In genomic region chr4:7256989-7257810, GRCh38 we compare ENCODE assay signal across 19 cellular contexts.
DNase-seq lines count a peak whose midpoint lies in the region; ATAC-seq, FAIRE-seq and TF ChIP-seq lines count a peak whose summit lies in the region.
"Had no signal": no experiment of that assay in that cellular context is flagged by ENCODE, and none has a peak within 500 bp of the region (broad histone marks: within the 10 kb centered on the region; RNA-seq: fewer than 3 reads in every experiment).

No MANE protein-coding gene starts in this region.

- DNase-seq in Karpas-422, result no peak
- peak; percentile 57 for DNase-seq in kidney
- DNase-seq in tibial nerve (ENCODE audit: low spot score in 2 of 2), result peak; percentile 81 to 84
- no peak for DNase-seq in stimulated activated CD4-positive, alpha-beta T cell treated with anti-CD3 and anti-CD28 coated beads, Interleukin-4, amount 100 ng/mL, for 1 hour
- no peak for DNase-seq in stimulated activated CD4-positive, alpha-beta T cell treated with anti-CD3 and anti-CD28 coated beads, Interleukin-2, amount 100 ng/mL, for 48 hours
- DNase-seq: activated CD4-positive, CD25-positive, alpha-beta regulatory T cell treated with anti-CD3 and anti-CD28 coated beads, Interleukin-2, amount 50 U/mL, for 72 hours; activated effector memory CD4-positive, alpha-beta T cell treated with Interleukin-2 at 50 U/mL for 16 hours; amniotic stem cell; DMS79 treated with DMSO at 0.1 percent for 48 hours; MV-4-11; NCI-H2107 had no signal

- 48 to 62% methylated on average over 15 to 17 of the region's 17 CpGs for WGBS in tibial nerve, 2 donors

- no peak for TF ChIP-seq CTCF in brain (conservative IDR thresholded peaks at IDR 0.05)
- TF ChIP-seq CTCF in kidney (IDR thresholded peaks at IDR 0.05; ENCODE audit: borderline replicate concordance, extremely low read depth, insufficient read depth), result no peak
- TF ChIP-seq CTCF in tibial nerve (IDR thresholded peaks at IDR 0.05), result no peak

- peak overlapping the region; percentile 64 for H3K4me3 ChIP-seq in Karpas-422 (ENCODE audit: low read length)
- no peak overlapping the region for H3K4me3 ChIP-seq in kidney (ENCODE audit: low read length in 2 of 2)
- H3K4me3 ChIP-seq in tibial nerve, result no peak overlapping the region
- H3K4me3 ChIP-seq: coronary artery, skin epidermis had no signal

- ATAC-seq in HG03432 (IDR thresholded peaks at IDR 0.05; ENCODE audit: unreplicated experiment), result no peak

- H3K4me1 ChIP-seq in Karpas-422 (ENCODE audit: low read length), result peaks cover 58% of the 10 kb centered on the region
- no peaks in the 10 kb centered on the region for H3K4me1 ChIP-seq in kidney (ENCODE audit: control insufficient read depth in 1 of 2, insufficient read depth in 1 of 2, low read depth in 1 of 2, low read length in 2 of 2)
- peaks cover 0 to 44% (median 3%) of the 10 kb centered on the region in 4 donors for H3K4me1 ChIP-seq in tibial nerve

- peaks cover 3 to 13% (median 6%) of the 10 kb centered on the region in 5 experiments for H3K9me3 Mint-ChIP-seq in brain
- H3K9me3 Mint-ChIP-seq: neural crest cell; T-helper 2 cell treated with Interferon-gamma antibody and Interleukin-4, amounts not matched to agents 5 μg/mL and 100 μg/mL, for 36 hours had no signal

- H3K27me3 Mint-ChIP-seq in brain, result peaks cover 10% of the 10 kb centered on the region

- H3K9me2 ChIP-seq in Karpas-422 (replicated peaks; ENCODE audit: insufficient read depth, low read length), result no peaks in the 10 kb centered on the region

- peak overlapping the region; percentile 67 for H3K4me2 ChIP-seq in Karpas-422 (ENCODE audit: low read depth, low read length, poor library complexity, severe bottlenecking)

- no peak for TF ChIP-seq POLR2A in tibial nerve (IDR thresholded peaks at IDR 0.05)

- H3K9me3 ChIP-seq in Karpas-422 (ENCODE audit: low read length) (no peaks in the 10 kb centered on the region), kidney (ENCODE audit: control insufficient read depth in 1 of 2, low read length in 2 of 2) (no peaks in the 10 kb centered on the region), tibial nerve (no peaks in the 10 kb centered on the region)

- no peaks in the 10 kb centered on the region for H4K20me1 ChIP-seq in Karpas-422 (ENCODE audit: insufficient read depth, low read depth, low read length)

- intact Hi-C loops in kidney (cut with DNase I), result no loop called here

- H3K36me3 ChIP-seq in Karpas-422 (ENCODE audit: insufficient read depth, low read length) (no peaks in the 10 kb centered on the region), kidney (ENCODE audit: control insufficient read depth in 1 of 2, insufficient read depth in 2 of 2, low read length in 2 of 2) (no peaks in the 10 kb centered on the region), tibial nerve (peaks cover 0 to 7% (median 0%) of the 10 kb centered on the region in 3 donors)

- H2AFZ ChIP-seq in Karpas-422 (ENCODE audit: low read length), result no peak overlapping the region

- H3K27ac Mint-ChIP-seq in brain, result peak overlapping the region in 3 of 5 experiments; percentile 78 to 89 (median 86)
- H3K27ac Mint-ChIP-seq: CD14-positive monocyte; IgD-negative memory B cell; T-helper 2 cell treated with Interferon-gamma antibody and Interleukin-4, amounts not matched to agents 5 μg/mL and 100 μg/mL, for 36 hours had no signal

- no peaks in the 10 kb centered on the region for H3K79me2 ChIP-seq in Karpas-422 (ENCODE audit: low read length)

- peak overlapping the region in 1 of 5 experiments; percentile 3 for H3K4me3 Mint-ChIP-seq in brain
- H3K4me3 Mint-ChIP-seq: CD14-positive monocyte; IgD-negative memory B cell; neural crest cell; T-helper 2 cell treated with Interferon-gamma antibody and Interleukin-4, amounts not matched to agents 5 μg/mL and 100 μg/mL, for 36 hours had no signal

- FAIRE-seq in kidney (lab: Jason Lieb, UNC), result no peak

- H3K9ac ChIP-seq in Karpas-422 (ENCODE audit: low read length) (no peak overlapping the region), kidney (ENCODE audit: low read length in 2 of 2) (no peak overlapping the region)

- TF ChIP-seq EP300 in tibial nerve (IDR thresholded peaks at IDR 0.05), result no peak

- peaks cover 68% of the 10 kb centered on the region for H3K4me1 Mint-ChIP-seq in brain
- H3K4me1 Mint-ChIP-seq: CD14-positive monocyte had no signal

- H3K27ac ChIP-seq in Karpas-422 (ENCODE audit: low read length) (no peak overlapping the region), kidney (ENCODE audit: low read depth in 2 of 2, low read length in 2 of 2) (no peak overlapping the region), tibial nerve (peak overlapping the region in 1 of 4 donors; percentile 41)
- H3K27ac ChIP-seq: coronary artery, skin epidermis had no signal

- H3K27me3 ChIP-seq in Karpas-422 (ENCODE audit: low read length) (no peaks in the 10 kb centered on the region), tibial nerve (no peaks in the 10 kb centered on the region)

- H3K36me3 Mint-ChIP-seq in brain, result peaks cover 11% of the 10 kb centered on the region
- H3K36me3 Mint-ChIP-seq: CD14-positive monocyte, IgD-negative memory B cell had no signal

Comparison
In these comparisons a context has a peak if more than half of its experiments do, and no peak if none do; other contexts are left out.
1. DNase-seq: peak in kidney (single experiment) and tibial nerve (2 of 2); none in Karpas-422 (single experiment), stimulated activated CD4-positive, alpha-beta T cell treated with anti-CD3 and anti-CD28 coated beads, Interleukin-4, amount 100 ng/mL, for 1 hour (single experiment) and stimulated activated CD4-positive, alpha-beta T cell treated with anti-CD3 and anti-CD28 coated beads, Interleukin-2, amount 100 ng/mL, for 48 hours (0 of 2).